In genomic region chr7:147779949-147780348, GRCh38 we compare ENCODE assay signal across 24 cellular contexts.
"Had no signal": no experiment of that assay in that cellular context is flagged by ENCODE, and none has a peak within 500 bp of the region (broad histone marks: within the 10 kb centered on the region; RNA-seq: fewer than 3 reads in every experiment).

No MANE protein-coding gene starts in this region.

- H3K4me3 ChIP-seq: stomach, suprapubic skin, testis, thoracic aorta, thyroid gland, tibial artery, tibial nerve, transverse colon, upper lobe of left lung, upper lobe of right lung, uterus, vagina had no signal

- H3K27me3 ChIP-seq: stomach, suprapubic skin, testis, thyroid gland, tibial artery, tibial nerve, transverse colon, upper lobe of left lung, upper lobe of right lung, uterus, vagina had no signal

- H3K9me3 ChIP-seq: stomach, suprapubic skin, testis, thoracic aorta, thyroid gland, tibial artery, tibial nerve, transverse colon, upper lobe of left lung, upper lobe of right lung, uterus, vagina had no signal

- H3K27ac ChIP-seq: stomach, suprapubic skin, testis, thoracic aorta, thyroid gland, tibial artery, tibial nerve, transverse colon, upper lobe of left lung, upper lobe of right lung, uterus, vagina had no signal

- DNase-seq: stimulated activated CD4-positive, alpha-beta T cell treated with anti-CD3 and anti-CD28 coated beads, Interleukin-2, amount 100 ng/mL, for 48 hours; stimulated activated CD4-positive, alpha-beta T cell treated with anti-CD3 and anti-CD28 coated beads, Interleukin-4, amount 100 ng/mL, for 1 hour; stimulated activated CD4-positive, alpha-beta T cell treated with anti-CD3 and anti-CD28 coated beads, Interleukin-4, amount 100 ng/mL, for 24 hours; stimulated activated CD4-positive, alpha-beta T cell treated with anti-CD3 and anti-CD28 coated beads, Interleukin-4, amount 100 ng/mL, for 4 hours; stimulated activated CD8-positive, alpha-beta memory T cell treated with anti-CD3 and anti-CD28 coated beads, Interleukin-4, amount 100 ng/mL, for 48 hours; stimulated activated naive B cell treated with anti-CD40 and anti-IgM and Interleukin-4, amounts not matched to agents 10 μg/mL and 1 μg/mL and 100 μg/mL, for 72 hours; stimulated activated naive CD4-positive, alpha-beta T cell; stimulated activated naive CD4-positive, alpha-beta T cell treated with Interleukin-2 at 50 U/mL for 16 hours; stimulated activated naive CD8-positive, alpha-beta T cell treated with anti-CD3 and anti-CD28 coated beads, Interleukin-15, amount 100 ng/mL, for 72 hours; stimulated activated naive CD8-positive, alpha-beta T cell treated with anti-CD3 and anti-CD28 coated beads, Interleukin-15, Interleukin-2, amounts not matched to agents 100 U/mL and 50 U/mL, for 24 hours; stomach; substantia nigra; testis; thyroid gland; tibial artery; transverse colon; trophoblast cell; upper lobe of left lung; upper lobe of right lung; uterus had no signal

- H3K36me3 ChIP-seq: stomach, suprapubic skin, thoracic aorta, thyroid gland, tibial artery, tibial nerve, transverse colon, upper lobe of left lung, upper lobe of right lung, uterus, vagina had no signal
